29 cellular contexts compared by ENCODE assay signal in the genomic region with DNA sequence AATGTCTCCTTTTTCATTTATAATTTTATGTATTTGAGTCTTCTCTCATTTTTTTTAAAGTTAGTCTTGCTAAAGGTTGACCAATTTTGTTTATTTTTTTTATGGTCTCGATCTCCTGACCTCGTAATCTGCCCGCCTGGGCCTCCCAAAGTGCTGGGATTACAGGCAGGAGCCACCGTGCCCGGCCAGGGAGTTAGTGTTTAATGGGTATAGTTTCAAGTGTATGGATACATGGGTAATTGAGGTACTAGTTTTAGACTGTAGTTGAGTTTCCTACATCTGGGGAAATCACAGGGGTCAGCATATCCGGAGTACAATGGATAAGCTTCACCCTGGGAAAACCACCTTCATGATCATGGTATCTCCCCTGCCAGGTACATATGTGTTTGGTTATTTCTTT.
"Had no signal": no experiment of that assay in that cellular context is flagged by ENCODE, and none has a peak within 500 bp of the region (broad histone marks: within the 10 kb centered on the region; RNA-seq: fewer than 3 reads in every experiment).

No MANE protein-coding gene starts in this region.

- H3K27ac Mint-ChIP-seq: stimulated activated effector memory CD8-positive, alpha-beta T cell treated with anti-CD3 and anti-CD28 coated beads, Interleukin-12 subunit alpha, Interleukin-12 subunit beta, amount 100 ng/mL, for 72 hours; stimulated activated memory B cell treated with anti-CD40 and anti-IgM and Interleukin-4, amounts not matched to agents 10 μg/mL and 1 μg/mL and 100 μg/mL, for 72 hours; stimulated activated naive B cell treated with anti-CD40 and anti-IgM and Interleukin-4, amounts not matched to agents 10 μg/mL and 1 μg/mL and 100 μg/mL, for 72 hours; stimulated activated naive CD8-positive, alpha-beta T cell treated with anti-CD3 and anti-CD28 coated beads, Interleukin-15, amount 100 ng/mL, for 72 hours; stimulated activated naive CD8-positive, alpha-beta T cell treated with anti-CD3 and anti-CD28 coated beads, Interleukin-15, Interleukin-2, amounts not matched to agents 100 ng/mL and 50 ng/mL, for 24 hours; type B pancreatic cell had no signal

- H3K27me3 Mint-ChIP-seq: stimulated activated memory B cell treated with anti-CD40 and anti-IgM and Interleukin-4, amounts not matched to agents 10 μg/mL and 1 μg/mL and 100 μg/mL, for 72 hours; stimulated activated naive B cell treated with anti-CD40 and anti-IgM and Interleukin-4, amounts not matched to agents 10 μg/mL and 1 μg/mL and 100 μg/mL, for 72 hours; stimulated activated naive CD8-positive, alpha-beta T cell treated with anti-CD3 and anti-CD28 coated beads, Interleukin-15, amount 100 ng/mL, for 72 hours; stimulated activated naive CD8-positive, alpha-beta T cell treated with anti-CD3 and anti-CD28 coated beads, Interleukin-15, Interleukin-2, amounts not matched to agents 100 ng/mL and 50 ng/mL, for 24 hours; type B pancreatic cell had no signal

- H3K4me3 ChIP-seq: stomach, suprapubic skin, testis, thoracic aorta, thyroid gland, tibial artery, tibial nerve, transverse colon, upper lobe of left lung, upper lobe of right lung, uterus, vagina had no signal

- H3K36me3 ChIP-seq: stomach, suprapubic skin, thoracic aorta, thyroid gland, tibial artery, tibial nerve, transverse colon, upper lobe of left lung, upper lobe of right lung, uterus, vagina had no signal

- FAIRE-seq: urothelium cell line had no signal

- H3K4me1 ChIP-seq: stomach, suprapubic skin, testis, thyroid gland, tibial artery, tibial nerve, transverse colon, upper lobe of left lung, upper lobe of right lung, uterus, vagina had no signal

- DNase-seq: stimulated activated CD4-positive, alpha-beta T cell treated with anti-CD3 and anti-CD28 coated beads, Interleukin-2, amount 100 ng/mL, for 48 hours; stimulated activated CD4-positive, alpha-beta T cell treated with anti-CD3 and anti-CD28 coated beads, Interleukin-4, amount 100 ng/mL, for 1 hour; stimulated activated CD4-positive, alpha-beta T cell treated with anti-CD3 and anti-CD28 coated beads, Interleukin-4, amount 100 ng/mL, for 24 hours; stimulated activated CD4-positive, alpha-beta T cell treated with anti-CD3 and anti-CD28 coated beads, Interleukin-4, amount 100 ng/mL, for 4 hours; stimulated activated CD8-positive, alpha-beta memory T cell treated with anti-CD3 and anti-CD28 coated beads, Interleukin-4, amount 100 ng/mL, for 48 hours; stimulated activated naive B cell treated with anti-CD40 and anti-IgM and Interleukin-4, amounts not matched to agents 10 μg/mL and 1 μg/mL and 100 μg/mL, for 72 hours; stimulated activated naive CD4-positive, alpha-beta T cell; stimulated activated naive CD4-positive, alpha-beta T cell treated with Interleukin-2 at 50 U/mL for 16 hours; stimulated activated naive CD8-positive, alpha-beta T cell treated with anti-CD3 and anti-CD28 coated beads, Interleukin-15, amount 100 ng/mL, for 72 hours; stimulated activated naive CD8-positive, alpha-beta T cell treated with anti-CD3 and anti-CD28 coated beads, Interleukin-15, Interleukin-2, amounts not matched to agents 100 U/mL and 50 U/mL, for 24 hours; stomach; substantia nigra; testis; thyroid gland; tibial artery; transverse colon; trophoblast cell; upper lobe of left lung; upper lobe of right lung; uterus had no signal

- H3K4me1 Mint-ChIP-seq: stimulated activated effector memory CD8-positive, alpha-beta T cell treated with anti-CD3 and anti-CD28 coated beads, Interleukin-12 subunit alpha, Interleukin-12 subunit beta, amount 100 ng/mL, for 72 hours; stimulated activated memory B cell treated with anti-CD40 and anti-IgM and Interleukin-4, amounts not matched to agents 10 μg/mL and 1 μg/mL and 100 μg/mL, for 72 hours; stimulated activated naive B cell treated with anti-CD40 and anti-IgM and Interleukin-4, amounts not matched to agents 10 μg/mL and 1 μg/mL and 100 μg/mL, for 72 hours; stimulated activated naive CD8-positive, alpha-beta T cell treated with anti-CD3 and anti-CD28 coated beads, Interleukin-15, amount 100 ng/mL, for 72 hours had no signal

- H3K9me3 ChIP-seq: suprapubic skin, testis, thoracic aorta, thyroid gland, tibial artery, tibial nerve, transverse colon, upper lobe of left lung, upper lobe of right lung, uterus, vagina had no signal

- H3K27me3 ChIP-seq: stomach, suprapubic skin, testis, thyroid gland, tibial artery, tibial nerve, transverse colon, upper lobe of left lung, upper lobe of right lung, uterus, vagina had no signal

- H3K36me3 Mint-ChIP-seq: stimulated activated effector memory CD8-positive, alpha-beta T cell treated with anti-CD3 and anti-CD28 coated beads, Interleukin-12 subunit alpha, Interleukin-12 subunit beta, amount 100 ng/mL, for 72 hours; stimulated activated memory B cell treated with anti-CD40 and anti-IgM and Interleukin-4, amounts not matched to agents 10 μg/mL and 1 μg/mL and 100 μg/mL, for 72 hours; stimulated activated naive B cell treated with anti-CD40 and anti-IgM and Interleukin-4, amounts not matched to agents 10 μg/mL and 1 μg/mL and 100 μg/mL, for 72 hours; type B pancreatic cell had no signal

- H3K4me3 Mint-ChIP-seq: stimulated activated effector memory CD8-positive, alpha-beta T cell treated with anti-CD3 and anti-CD28 coated beads, Interleukin-12 subunit alpha, Interleukin-12 subunit beta, amount 100 ng/mL, for 72 hours; stimulated activated memory B cell treated with anti-CD40 and anti-IgM and Interleukin-4, amounts not matched to agents 10 μg/mL and 1 μg/mL and 100 μg/mL, for 72 hours; stimulated activated naive B cell treated with anti-CD40 and anti-IgM and Interleukin-4, amounts not matched to agents 10 μg/mL and 1 μg/mL and 100 μg/mL, for 72 hours; stimulated activated naive CD8-positive, alpha-beta T cell treated with anti-CD3 and anti-CD28 coated beads, Interleukin-15, amount 100 ng/mL, for 72 hours; stimulated activated naive CD8-positive, alpha-beta T cell treated with anti-CD3 and anti-CD28 coated beads, Interleukin-15, Interleukin-2, amounts not matched to agents 100 ng/mL and 50 ng/mL, for 24 hours; type B pancreatic cell had no signal

- ATAC-seq: stimulated activated effector memory CD8-positive, alpha-beta T cell treated with anti-CD3 and anti-CD28 coated beads, Interleukin-12 subunit alpha, Interleukin-12 subunit beta, amount 100 ng/mL, for 72 hours; stimulated activated memory B cell treated with anti-CD40 and anti-IgM and Interleukin-4, amounts not matched to agents 10 μg/mL and 1 μg/mL and 100 μg/mL, for 72 hours; stimulated activated naive B cell treated with anti-CD40 and anti-IgM and Interleukin-4, amounts not matched to agents 10 μg/mL and 1 μg/mL and 100 μg/mL, for 72 hours; stimulated activated naive CD8-positive, alpha-beta T cell treated with anti-CD3 and anti-CD28 coated beads, Interleukin-15, amount 100 ng/mL, for 72 hours; stimulated activated naive CD8-positive, alpha-beta T cell treated with anti-CD3 and anti-CD28 coated beads, Interleukin-15, Interleukin-2, amounts not matched to agents 100 U/mL and 50 U/mL, for 24 hours; upper lobe of right lung had no signal

- H3K27ac ChIP-seq: stomach, suprapubic skin, testis, thoracic aorta, thyroid gland, tibial artery, tibial nerve, transverse colon, upper lobe of left lung, upper lobe of right lung, uterus, vagina had no signal
